19 cellular contexts compared by ENCODE assay signal in the genomic region with DNA sequence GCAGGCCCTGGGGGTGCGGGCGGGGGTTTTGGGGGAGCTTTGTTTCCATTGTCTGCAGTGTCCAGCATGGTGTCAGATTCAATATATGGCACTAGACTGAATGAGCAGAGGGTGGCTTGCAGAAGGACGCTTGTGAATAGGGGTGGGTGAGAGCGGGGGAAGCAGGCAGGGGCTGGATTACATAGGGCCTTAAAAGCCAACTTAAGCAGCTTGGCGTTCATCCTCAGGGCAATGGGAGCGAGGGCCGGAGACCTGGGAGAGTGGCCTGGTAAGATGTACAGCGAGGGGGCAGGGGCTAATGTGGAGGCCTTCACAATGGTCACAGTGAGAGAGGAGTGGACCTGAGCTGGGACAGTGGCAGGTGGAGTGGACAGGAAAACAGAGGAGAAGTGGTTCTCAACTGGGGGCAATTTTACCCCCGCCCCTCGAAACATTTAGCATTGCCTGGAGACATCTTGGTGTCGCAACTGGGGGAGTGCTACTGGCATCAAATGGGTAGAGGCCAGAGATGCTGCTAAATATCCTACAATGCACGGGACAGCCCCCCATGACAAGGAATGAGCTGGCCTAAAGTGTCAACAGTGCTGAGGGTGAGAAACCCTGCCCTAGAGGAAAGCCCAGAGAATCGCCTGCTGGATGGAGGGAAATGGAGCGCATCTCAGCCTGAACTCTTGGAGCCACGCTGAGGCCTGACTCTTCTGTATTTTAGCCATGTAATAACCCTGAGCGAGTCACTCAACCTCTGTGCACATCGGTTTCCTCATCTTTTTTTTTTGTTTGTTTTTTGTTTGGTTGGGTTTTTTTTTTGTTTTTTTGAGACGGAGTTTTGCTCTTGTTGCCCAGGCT. TPM values are rescaled to one million over a fixed set of nuclear protein-coding genes. Genes with fewer than 3 reads are reported as not detected.
DNase-seq lines count a peak whose midpoint lies in the region; TF ChIP-seq lines count a peak whose summit lies in the region.
"Had no signal": no experiment of that assay in that cellular context is flagged by ENCODE, and none has a peak within 500 bp of the region (broad histone marks: within the 10 kb centered on the region; RNA-seq: fewer than 3 reads in every experiment).

No MANE protein-coding gene starts in this region.

- no peak overlapping the region for H3K4me3 ChIP-seq in breast epithelium
- no peak overlapping the region for H3K4me3 ChIP-seq in choroid plexus epithelial cell (ENCODE audit: low read depth, low read length)
- no peak overlapping the region for H3K4me3 ChIP-seq in effector memory CD4-positive, alpha-beta T cell (ENCODE audit: insufficient read depth, low read depth, low read length, poor library complexity, severe bottlenecking)
- H3K4me3 ChIP-seq: skin epidermis had no signal

- DNase-seq in MCF 10A (ENCODE audit: unreplicated experiment): peak; percentile 40
- DNase-seq in breast epithelium (ENCODE audit: low spot score in 2 of 2): no peak
- peak; percentile 85 for DNase-seq in NCI-H69 (lab: John Stamatoyannopoulos, UW)
- peak; percentile 37 for DNase-seq in choroid plexus epithelial cell (ENCODE audit: low read depth)
- no peak for DNase-seq in DMS 273 treated with DMSO at 0.1 percent for 48 hours (lab: John Stamatoyannopoulos, UW)
- no peak for DNase-seq in effector memory CD4-positive, alpha-beta T cell
- DNase-seq in activated CD4-positive, alpha-beta T cell treated with anti-CD3 and anti-CD28 coated beads for 1 hour: no peak
- DNase-seq in NCI-H1436 (lab: John Stamatoyannopoulos, UW): no peak
- DNase-seq: activated CD4-positive, alpha-beta T cell treated with anti-CD3 and anti-CD28 coated beads for 4 hours; effector memory CD8-positive, alpha-beta T cell; hypothalamus; NCI-H2081; NCI-H748 treated with DMSO at 0.1 percent for 48 hours; SIG-M5; stimulated activated CD4-positive, alpha-beta T cell treated with anti-CD3 and anti-CD28 coated beads, Interleukin-4, amount 100 ng/mL, for 4 hours had no signal

- CTCF ChIA-PET in MCF 10A (lab: Yijun Ruan, JAX): interaction anchor here (0.8 to 3.9 kb wide), 4 partner anchors 12 to 105 kb away, joined by 3 to 10 read pairs (median 4); no protein-coding TSS in a partner anchor

- H3K27ac ChIP-seq in breast epithelium: no peak overlapping the region
- H3K27ac ChIP-seq in effector memory CD4-positive, alpha-beta T cell (ENCODE audit: insufficient read depth, low read length, poor library complexity, severe bottlenecking): no peak overlapping the region
- H3K27ac ChIP-seq: parathyroid adenoma, skin epidermis had no signal

- no peak for TF ChIP-seq CTCF in MCF 10A (IDR thresholded peaks at IDR 0.05; ENCODE audit: unreplicated experiment)
- no peak for TF ChIP-seq CTCF in breast epithelium (IDR thresholded peaks at IDR 0.05)
- TF ChIP-seq CTCF in choroid plexus epithelial cell (conservative IDR thresholded peaks at IDR 0.05; ENCODE audit: low read depth, low read length): no peak

- H3K36me3 Mint-ChIP-seq in MCF 10A (ENCODE audit: insufficient read depth, unreplicated experiment): no peaks in the 10 kb centered on the region
- H3K36me3 Mint-ChIP-seq: type B pancreatic cell had no signal

- no peaks in the 10 kb centered on the region for H3K9me3 ChIP-seq in breast epithelium
- H3K9me3 ChIP-seq in effector memory CD4-positive, alpha-beta T cell (ENCODE audit: control insufficient read depth, low read length): no peaks in the 10 kb centered on the region

- H3K27ac Mint-ChIP-seq in MCF 10A (ENCODE audit: low read depth, unreplicated experiment): peak overlapping the region; percentile 47
- H3K27ac Mint-ChIP-seq: activated naive CD4-positive, alpha-beta T cell treated with anti-CD3 and anti-CD28 coated beads, Interleukin-2, amount 50 U/mL, for 72 hours; type B pancreatic cell had no signal

- POLR2A ChIA-PET in MCF 10A (lab: Yijun Ruan, JAX): interaction anchor here (1.0 to 1.5 kb wide), 3 partner anchors 26 to 116 kb away, joined by 3 to 7 read pairs (median 3); a partner anchor contains a TSS

- TF ChIP-seq POLR2A in breast epithelium (IDR thresholded peaks at IDR 0.05): no peak

- H3K4me3 Mint-ChIP-seq in MCF 10A (ENCODE audit: unreplicated experiment): no peak overlapping the region
- H3K4me3 Mint-ChIP-seq: type B pancreatic cell had no signal

- H3K27me3 Mint-ChIP-seq in MCF 10A (ENCODE audit: insufficient read depth, unreplicated experiment): no peaks in the 10 kb centered on the region
- H3K27me3 Mint-ChIP-seq: effector memory CD8-positive, alpha-beta T cell; type B pancreatic cell had no signal

- no peaks in the 10 kb centered on the region for H3K27me3 ChIP-seq in breast epithelium
- no peaks in the 10 kb centered on the region for H3K27me3 ChIP-seq in effector memory CD4-positive, alpha-beta T cell (replicated peaks; ENCODE audit: control insufficient read depth, insufficient read depth, low read length, poor library complexity, severe bottlenecking)

- intact Hi-C loops in MCF 10A (cut with micrococcal nuclease) (no loop called here), breast epithelium (cut with DNase I; ENCODE audit: low total_unique reads) (no loop called here)

- no peaks in the 10 kb centered on the region for H3K36me3 ChIP-seq in breast epithelium
- H3K36me3 ChIP-seq in effector memory CD4-positive, alpha-beta T cell (ENCODE audit: control insufficient read depth, insufficient read depth, low read length): no peaks in the 10 kb centered on the region

- no peaks in the 10 kb centered on the region for H3K9me3 Mint-ChIP-seq in MCF 10A (ENCODE audit: unreplicated experiment)
- H3K9me3 Mint-ChIP-seq: effector memory CD8-positive, alpha-beta T cell; type B pancreatic cell had no signal

- BruUV-seq in MCF 10A (replicated peaks; lab: Mats Ljungman, UMichigan): no TSS peak

- H3K4me1 Mint-ChIP-seq in MCF 10A (ENCODE audit: insufficient read depth, unreplicated experiment): peaks cover 34% of the 10 kb centered on the region

- H3K4me1 ChIP-seq in breast epithelium: no peaks in the 10 kb centered on the region
- peaks cover 10% of the 10 kb centered on the region for H3K4me1 ChIP-seq in effector memory CD4-positive, alpha-beta T cell (ENCODE audit: control insufficient read depth, insufficient read depth, low read length, poor library complexity, severe bottlenecking)
- H3K4me1 ChIP-seq: parathyroid adenoma had no signal

RNA-seq across cellular contexts. Expression of a gene that starts 15.1 kb away (rescaled TPM):
- 45.8 and 57.7 TPM in 2 replicates for total RNA-seq in MCF 10A (2022)
- total RNA-seq in breast epithelium: 10 to 100 TPM in 1 of 3 donors, 1 to 10 TPM in 2; 6.7 to 11.1 (median 7.0) TPM

RNA-seq across cellular contexts. Expression of a gene that starts 25.9 kb away (rescaled TPM):
- total RNA-seq in MCF 10A (2022): 86.9 and 109 TPM in 2 replicates
- total RNA-seq in breast epithelium: 10 to 100 TPM; 18.4 to 40.0 (median 27.7) TPM

Comparison
In these comparisons a context has a peak if more than half of its experiments do, and no peak if none do; other contexts are left out.
1. DNase-seq: peak in MCF 10A (single experiment), NCI-H69 (single experiment) and choroid plexus epithelial cell (single experiment); none in breast epithelium (0 of 2), DMS 273 treated with DMSO at 0.1 percent for 48 hours (single experiment), effector memory CD4-positive, alpha-beta T cell (0 of 3), activated CD4-positive, alpha-beta T cell treated with anti-CD3 and anti-CD28 coated beads for 1 hour (single experiment) and NCI-H1436 (single experiment).